ENCODE assay signal across 24 cellular contexts in the genomic region with DNA sequence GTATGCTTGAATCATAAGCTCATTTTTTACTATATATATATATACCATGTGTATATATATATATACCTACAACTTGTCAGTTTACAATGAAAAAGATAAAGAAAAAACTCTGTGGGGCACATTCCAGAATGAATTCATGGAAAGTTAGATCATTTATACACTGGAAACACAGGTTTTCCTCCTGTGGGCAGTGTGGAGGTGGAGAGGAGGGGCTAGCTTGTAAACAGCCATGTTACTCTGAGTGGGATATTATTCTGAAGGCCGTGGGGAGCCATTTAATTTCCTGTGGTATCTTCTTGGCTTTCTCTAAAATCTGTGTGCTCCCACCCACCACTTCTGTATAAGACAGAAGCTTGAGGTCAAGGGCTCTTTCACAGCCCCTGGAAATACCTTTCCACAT.
"Had no signal": no experiment of that assay in that cellular context is flagged by ENCODE, and none has a peak within 500 bp of the region (broad histone marks: within the 10 kb centered on the region; RNA-seq: fewer than 3 reads in every experiment).

No MANE protein-coding gene starts in this region.

- H2AFZ ChIP-seq: hepatocyte had no signal

- H3K27me3 ChIP-seq: hepatocyte, ovary, stomach, testis, thyroid gland, transverse colon, upper lobe of right lung had no signal

- H3K4me3 ChIP-seq: hepatocyte, left ventricle myocardium inferior, lung, ovary, prostate gland, skin epidermis, stomach, testis, thyroid gland, transverse colon, upper lobe of right lung had no signal

- DNase-seq: islet precursor cell; left ventricle myocardium inferior; naive thymus-derived CD8-positive, alpha-beta T cell; ovary; retina; right cardiac atrium; stimulated activated CD4-positive, alpha-beta T cell treated with anti-CD3 and anti-CD28 coated beads, Interleukin-12 subunit alpha, Interleukin-12 subunit beta, amount 100 ng/mL, for 4 hours; stimulated activated CD4-positive, alpha-beta T cell treated with anti-CD3 and anti-CD28 coated beads, Interleukin-15, amount 100 ng/mL, for 24 hours; stimulated activated CD4-positive, alpha-beta T cell treated with anti-CD3 and anti-CD28 coated beads, Interleukin-2, amount 100 ng/mL, for 24 hours; stimulated activated CD4-positive, alpha-beta T cell treated with anti-CD3 and anti-CD28 coated beads, Interleukin-4, amount 100 ng/mL, for 1 hour; stimulated activated naive B cell treated with anti-CD40 and anti-IgM and Interleukin-4, amounts not matched to agents 10 μg/mL and 1 μg/mL and 100 μg/mL, for 72 hours; stimulated activated naive CD8-positive, alpha-beta T cell treated with anti-CD3 and anti-CD28 coated beads, Interleukin-15, Interleukin-2, amounts not matched to agents 100 U/mL and 50 U/mL, for 24 hours; stomach; testis; thyroid gland; transverse colon; upper lobe of right lung had no signal

- H3K36me3 Mint-ChIP-seq: memory B cell; naive thymus-derived CD8-positive, alpha-beta T cell; stimulated activated naive B cell treated with anti-CD40 and anti-IgM and Interleukin-4, amounts not matched to agents 10 μg/mL and 1 μg/mL and 100 μg/mL, for 72 hours had no signal

- H3K9me3 Mint-ChIP-seq: naive thymus-derived CD8-positive, alpha-beta T cell; nephron had no signal

- H3K4me1 ChIP-seq: left ventricle myocardium inferior, prostate gland, stomach, testis, thyroid gland, transverse colon, upper lobe of right lung had no signal

- H3K27ac ChIP-seq: hepatocyte, left ventricle myocardium inferior, ovary, prostate gland, skin epidermis, stomach, testis, thyroid gland, transverse colon, upper lobe of right lung had no signal

- H3K4me3 Mint-ChIP-seq: memory B cell; naive thymus-derived CD8-positive, alpha-beta T cell; nephron; stimulated activated naive B cell treated with anti-CD40 and anti-IgM and Interleukin-4, amounts not matched to agents 10 μg/mL and 1 μg/mL and 100 μg/mL, for 72 hours had no signal

- ATAC-seq: naive thymus-derived CD8-positive, alpha-beta T cell; right cardiac atrium; sciatic nerve; stimulated activated naive B cell treated with anti-CD40 and anti-IgM and Interleukin-4, amounts not matched to agents 10 μg/mL and 1 μg/mL and 100 μg/mL, for 72 hours; stimulated activated naive CD8-positive, alpha-beta T cell treated with anti-CD3 and anti-CD28 coated beads, Interleukin-15, Interleukin-2, amounts not matched to agents 100 U/mL and 50 U/mL, for 24 hours; upper lobe of right lung had no signal

- H3K4me1 Mint-ChIP-seq: memory B cell; stimulated activated naive B cell treated with anti-CD40 and anti-IgM and Interleukin-4, amounts not matched to agents 10 μg/mL and 1 μg/mL and 100 μg/mL, for 72 hours had no signal

- H3K9me3 ChIP-seq: left ventricle myocardium inferior, ovary, prostate gland, stomach, testis, thyroid gland, transverse colon, upper lobe of right lung had no signal

- H3K27me3 Mint-ChIP-seq: memory B cell; stimulated activated naive B cell treated with anti-CD40 and anti-IgM and Interleukin-4, amounts not matched to agents 10 μg/mL and 1 μg/mL and 100 μg/mL, for 72 hours had no signal

- H3K4me2 ChIP-seq: hepatocyte had no signal

- H3K27ac Mint-ChIP-seq: memory B cell; naive thymus-derived CD8-positive, alpha-beta T cell; nephron; stimulated activated naive B cell treated with anti-CD40 and anti-IgM and Interleukin-4, amounts not matched to agents 10 μg/mL and 1 μg/mL and 100 μg/mL, for 72 hours had no signal

- H3K36me3 ChIP-seq: left ventricle myocardium inferior, ovary, prostate gland, stomach, thyroid gland, transverse colon, upper lobe of right lung had no signal

- H3K79me2 ChIP-seq: hepatocyte had no signal
